8 cellular contexts compared by ENCODE assay signal in the genomic region with DNA sequence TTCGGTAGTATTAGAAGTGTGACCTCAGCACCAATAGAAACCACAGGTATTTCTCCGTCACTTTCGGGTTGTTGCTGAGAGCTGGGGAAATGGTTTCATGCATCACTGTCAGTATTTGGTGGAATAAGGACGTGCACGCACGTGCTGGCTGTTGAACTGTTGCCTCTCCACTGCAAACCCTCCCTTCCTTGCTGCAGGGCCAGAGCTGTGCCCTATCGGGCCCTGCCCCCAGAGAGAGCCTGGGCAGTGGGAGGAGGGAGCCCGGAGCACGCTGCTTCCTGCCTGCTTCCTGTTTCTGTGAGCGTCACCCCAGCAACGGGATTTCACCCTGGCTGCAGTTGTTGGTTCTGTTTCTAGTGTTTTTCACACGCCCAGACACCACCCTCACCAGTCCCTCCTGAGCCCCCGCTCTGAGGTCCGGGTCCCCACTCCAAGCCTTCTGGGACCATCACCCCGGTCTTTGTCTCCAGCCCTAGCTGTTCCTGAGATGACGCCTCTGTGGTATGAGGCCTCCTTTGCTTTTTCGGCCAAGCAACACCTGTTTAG. TPM values are rescaled to one million over a fixed set of nuclear protein-coding genes. Genes with fewer than 3 reads are reported as not detected.
DNase-seq lines count a peak whose midpoint lies in the region; ATAC-seq, FAIRE-seq and TF ChIP-seq lines count a peak whose summit lies in the region.

No MANE protein-coding gene starts in this region.

- CTCF ChIA-PET in activated B cell treated with CpG ODN at 0.5 μM for 24 hours (lab: Charles Lee), result interaction anchor here (2.0 to 9.1 kb wide), 6 partner anchors 13 to 100 kb away, joined by 5 to 216 read pairs (median 16); no protein-coding TSS in a partner anchor

- no peak overlapping the region for H3K4me3 ChIP-seq in liver (ENCODE audit: low read depth in 1 of 3, low read length in 3 of 3)

- no peaks in the 10 kb centered on the region for H3K9me3 ChIP-seq in liver (ENCODE audit: control insufficient read depth in 4 of 4, low read length in 3 of 4)

- TF ChIP-seq CTCF in activated B cell treated with CpG ODN at 0.5 μM for 24 hours (IDR thresholded peaks at IDR 0.05), result no peak
- peak; percentile 28 for TF ChIP-seq CTCF in liver (IDR thresholded peaks at IDR 0.05; ENCODE audit: low read depth, low read length, missing input control)

- peak overlapping the region; percentile 99 for H3K27ac Mint-ChIP-seq in activated B cell treated with CpG ODN at 0.5 μM for 24 hours
- H3K27ac Mint-ChIP-seq in central memory CD8-positive, alpha-beta T cell (ENCODE audit: low read depth), result peak overlapping the region; percentile 97

- H3K9ac ChIP-seq in liver (ENCODE audit: low read depth in 1 of 2, low read length in 2 of 2), result peak overlapping the region in 1 of 2 donors; percentile 36

- H3K4me3 Mint-ChIP-seq in activated B cell treated with CpG ODN at 0.5 μM for 24 hours, result peak overlapping the region; percentile 90
- H3K4me3 Mint-ChIP-seq in central memory CD8-positive, alpha-beta T cell, result peak overlapping the region; percentile 81

- no peaks in the 10 kb centered on the region for H3K27me3 ChIP-seq in liver (ENCODE audit: control insufficient read depth in 4 of 4, insufficient read depth in 4 of 4, low read length in 3 of 4)

- WGBS in liver, result 19% methylated on average over 17 of the region's 17 CpGs

- DNase-seq in GM12891 (ENCODE audit: insufficient read length, low spot score) (peak; percentile 43), NCI-H1092 (lab: John Stamatoyannopoulos, UW) (peak; percentile 38), activated B cell treated with CpG ODN at 0.5 μM for 24 hours (peak; percentile 80), NCI-H524 (lab: John Stamatoyannopoulos, UW) (no peak)
- peak; percentile 76 to 91 for DNase-seq in central memory CD8-positive, alpha-beta T cell (ENCODE audit: low spot score in 2 of 2)
- DNase-seq in stimulated activated CD4-positive, alpha-beta T cell treated with anti-CD3 and anti-CD28 coated beads, Interleukin-4, amount 100 ng/mL, for 4 hours, result peak; percentile 55 to 75

- TF ChIP-seq POLR2A in GM12891 (IDR thresholded peaks at IDR 0.05; ENCODE audit: low read depth, low read length), result no peak

- H3K36me3 ChIP-seq in liver (ENCODE audit: control insufficient read depth in 4 of 4, insufficient read depth in 3 of 4, low read depth in 1 of 4, low read length in 3 of 4), result no peaks in the 10 kb centered on the region

- H3K9me3 Mint-ChIP-seq in activated B cell treated with CpG ODN at 0.5 μM for 24 hours, result no peaks in the 10 kb centered on the region
- no peaks in the 10 kb centered on the region for H3K9me3 Mint-ChIP-seq in central memory CD8-positive, alpha-beta T cell

- peak; percentile 85 for ATAC-seq in HG02588 (IDR thresholded peaks at IDR 0.05; ENCODE audit: unreplicated experiment)
- ATAC-seq in activated B cell treated with CpG ODN at 0.5 μM for 24 hours (ENCODE audit: low read depth), result peak; percentile 77
- peak; percentile 64 for ATAC-seq in central memory CD8-positive, alpha-beta T cell (replicated peaks; ENCODE audit: extremely low read depth, poor library complexity, severe bottlenecking)

- POLR2A ChIA-PET in activated B cell treated with CpG ODN at 0.5 μM for 24 hours (lab: Charles Lee), result interaction anchor here (0.9 to 10.8 kb wide), 4 partner anchors 18 to 71 kb away, joined by 4 to 241 read pairs (median 4); no protein-coding TSS in a partner anchor

- intact Hi-C loops in activated B cell treated with CpG ODN at 0.5 μM for 24 hours (cut with micrococcal nuclease), result loop anchor here (5.0 to 10.0 kb wide), 5 partner anchors 230 to 612 kb away; a partner anchor contains a TSS

- peak overlapping the region; percentile 68 to 76 for H3K27ac ChIP-seq in liver (ENCODE audit: low read depth in 1 of 2, low read length in 2 of 2)

- FAIRE-seq in GM12891 (lab: Jason Lieb, UNC), result peak; percentile 96

- TF ChIP-seq RAD21 in liver (IDR thresholded peaks at IDR 0.05), result peak; percentile 51 to 68

- H3K27me3 Mint-ChIP-seq in activated B cell treated with CpG ODN at 0.5 μM for 24 hours, result no peaks in the 10 kb centered on the region
- H3K27me3 Mint-ChIP-seq in central memory CD8-positive, alpha-beta T cell, result no peaks in the 10 kb centered on the region

- peaks cover 8 to 44% (median 25%) of the 10 kb centered on the region in 4 donors for H3K4me1 ChIP-seq in liver (ENCODE audit: control insufficient read depth in 4 of 4, insufficient read depth in 4 of 4, low read length in 3 of 4)

- H3K36me3 Mint-ChIP-seq in activated B cell treated with CpG ODN at 0.5 μM for 24 hours (ENCODE audit: low read depth), result no peaks in the 10 kb centered on the region
- H3K36me3 Mint-ChIP-seq in central memory CD8-positive, alpha-beta T cell (ENCODE audit: insufficient read depth), result peaks cover 21% of the 10 kb centered on the region

- peaks cover 90% of the 10 kb centered on the region for H3K4me1 Mint-ChIP-seq in activated B cell treated with CpG ODN at 0.5 μM for 24 hours
- H3K4me1 Mint-ChIP-seq in central memory CD8-positive, alpha-beta T cell, result peaks cover 38% of the 10 kb centered on the region

TF ChIP-seq in GM12891, 5 proteins besides CTCF, POLR2A, EP300 and RAD21:
- TF ChIP-seq SPI1 (IDR thresholded peaks at IDR 0.05; ENCODE audit: low read depth, low read length), result peak; percentile 64; the same call in 1 of the 2 replicates
- TF ChIP-seq POLR2AphosphoS5 (IDR thresholded peaks at IDR 0.05; ENCODE audit: low read depth, low read length), result no peak

TF ChIP-seq in liver, 16 proteins besides CTCF, POLR2A, EP300 and RAD21:
- TF ChIP-seq, protein P1, sequence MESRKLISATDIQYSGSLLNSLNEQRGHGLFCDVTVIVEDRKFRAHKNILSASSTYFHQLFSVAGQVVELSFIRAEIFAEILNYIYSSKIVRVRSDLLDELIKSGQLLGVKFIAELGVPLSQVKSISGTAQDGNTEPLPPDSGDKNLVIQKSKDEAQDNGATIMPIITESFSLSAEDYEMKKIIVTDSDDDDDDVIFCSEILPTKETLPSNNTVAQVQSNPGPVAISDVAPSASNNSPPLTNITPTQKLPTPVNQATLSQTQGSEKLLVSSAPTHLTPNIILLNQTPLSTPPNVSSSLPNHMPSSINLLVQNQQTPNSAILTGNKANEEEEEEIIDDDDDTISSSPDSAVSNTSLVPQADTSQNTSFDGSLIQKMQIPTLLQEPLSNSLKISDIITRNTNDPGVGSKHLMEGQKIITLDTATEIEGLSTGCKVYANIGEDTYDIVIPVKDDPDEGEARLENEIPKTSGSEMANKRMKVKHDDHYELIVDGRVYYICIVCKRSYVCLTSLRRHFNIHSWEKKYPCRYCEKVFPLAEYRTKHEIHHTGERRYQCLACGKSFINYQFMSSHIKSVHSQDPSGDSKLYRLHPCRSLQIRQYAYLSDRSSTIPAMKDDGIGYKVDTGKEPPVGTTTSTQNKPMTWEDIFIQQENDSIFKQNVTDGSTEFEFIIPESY (IDR thresholded peaks at IDR 0.05), result peak; percentile 38
- peak; percentile 20 for TF ChIP-seq TAF1 (conservative IDR thresholded peaks at IDR 0.05)
- TF ChIP-seq, protein P2, sequence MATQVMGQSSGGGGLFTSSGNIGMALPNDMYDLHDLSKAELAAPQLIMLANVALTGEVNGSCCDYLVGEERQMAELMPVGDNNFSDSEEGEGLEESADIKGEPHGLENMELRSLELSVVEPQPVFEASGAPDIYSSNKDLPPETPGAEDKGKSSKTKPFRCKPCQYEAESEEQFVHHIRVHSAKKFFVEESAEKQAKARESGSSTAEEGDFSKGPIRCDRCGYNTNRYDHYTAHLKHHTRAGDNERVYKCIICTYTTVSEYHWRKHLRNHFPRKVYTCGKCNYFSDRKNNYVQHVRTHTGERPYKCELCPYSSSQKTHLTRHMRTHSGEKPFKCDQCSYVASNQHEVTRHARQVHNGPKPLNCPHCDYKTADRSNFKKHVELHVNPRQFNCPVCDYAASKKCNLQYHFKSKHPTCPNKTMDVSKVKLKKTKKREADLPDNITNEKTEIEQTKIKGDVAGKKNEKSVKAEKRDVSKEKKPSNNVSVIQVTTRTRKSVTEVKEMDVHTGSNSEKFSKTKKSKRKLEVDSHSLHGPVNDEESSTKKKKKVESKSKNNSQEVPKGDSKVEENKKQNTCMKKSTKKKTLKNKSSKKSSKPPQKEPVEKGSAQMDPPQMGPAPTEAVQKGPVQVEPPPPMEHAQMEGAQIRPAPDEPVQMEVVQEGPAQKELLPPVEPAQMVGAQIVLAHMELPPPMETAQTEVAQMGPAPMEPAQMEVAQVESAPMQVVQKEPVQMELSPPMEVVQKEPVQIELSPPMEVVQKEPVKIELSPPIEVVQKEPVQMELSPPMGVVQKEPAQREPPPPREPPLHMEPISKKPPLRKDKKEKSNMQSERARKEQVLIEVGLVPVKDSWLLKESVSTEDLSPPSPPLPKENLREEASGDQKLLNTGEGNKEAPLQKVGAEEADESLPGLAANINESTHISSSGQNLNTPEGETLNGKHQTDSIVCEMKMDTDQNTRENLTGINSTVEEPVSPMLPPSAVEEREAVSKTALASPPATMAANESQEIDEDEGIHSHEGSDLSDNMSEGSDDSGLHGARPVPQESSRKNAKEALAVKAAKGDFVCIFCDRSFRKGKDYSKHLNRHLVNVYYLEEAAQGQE (IDR thresholded peaks at IDR 0.05), result no peak
- TF ChIP-seq, protein P3, sequence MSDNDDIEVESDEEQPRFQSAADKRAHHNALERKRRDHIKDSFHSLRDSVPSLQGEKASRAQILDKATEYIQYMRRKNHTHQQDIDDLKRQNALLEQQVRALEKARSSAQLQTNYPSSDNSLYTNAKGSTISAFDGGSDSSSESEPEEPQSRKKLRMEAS (IDR thresholded peaks at IDR 0.05), result peak; percentile 100
- TF ChIP-seq YY1 (IDR thresholded peaks at IDR 0.05), result peak; percentile 61
- peak in 1 of 2 donors; percentile 3 for TF ChIP-seq JUND (IDR thresholded peaks at IDR 0.05)
- peak; percentile 63 to 64 for TF ChIP-seq HNF4A (conservative IDR thresholded peaks at IDR 0.05)
- TF ChIP-seq GABPA (IDR thresholded peaks at IDR 0.05 in 1 of 2, conservative IDR thresholded peaks at IDR 0.05 in 1 of 2), result peak in 1 of 2 donors; percentile 77
- TF ChIP-seq NR2F2 (IDR thresholded peaks at IDR 0.05), result peak; percentile 76
- peak; percentile 74 for TF ChIP-seq SP1 (IDR thresholded peaks at IDR 0.05)
- peak; percentile 27 for TF ChIP-seq HNF4G (IDR thresholded peaks at IDR 0.05)
- no peak for TF ChIP-seq FOXA2 (IDR thresholded peaks at IDR 0.05)
- TF ChIP-seq EGR1 (IDR thresholded peaks at IDR 0.05; ENCODE audit: low read depth in 2 of 2), result peak in 1 of 2 donors; percentile 57
- peak; percentile 96 to 97 for TF ChIP-seq RXRA (IDR thresholded peaks at IDR 0.05)
- no peak for TF ChIP-seq FOXA1 (IDR thresholded peaks at IDR 0.05)
- TF ChIP-seq, protein P4, sequence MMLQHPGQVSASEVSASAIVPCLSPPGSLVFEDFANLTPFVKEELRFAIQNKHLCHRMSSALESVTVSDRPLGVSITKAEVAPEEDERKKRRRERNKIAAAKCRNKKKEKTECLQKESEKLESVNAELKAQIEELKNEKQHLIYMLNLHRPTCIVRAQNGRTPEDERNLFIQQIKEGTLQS (IDR thresholded peaks at IDR 0.05), result no peak
TF ChIP-seq in liver: peak in this region for 12.

RNA-seq across cellular contexts. Expression of a gene that starts 47.4 kb away (rescaled TPM):
- polyA plus RNA-seq in GM12891 (2012; ENCODE audit: low read depth, missing spikeins), result 37.0 TPM
- total RNA-seq in activated B cell treated with CpG ODN at 0.5 μM for 24 hours (114 and 134 TPM in 2 replicates), liver (10 to 100 TPM; 13.3 to 56.1 TPM)
- polyA plus RNA-seq in liver, result 10 to 100 TPM; 26.6 to 51.6 TPM

Comparison
In these comparisons a context has a peak if more than half of its experiments do, and no peak if none do; other contexts are left out.
1. DNase-seq: peak in GM12891 (single experiment), NCI-H1092 (single experiment), activated B cell treated with CpG ODN at 0.5 μM for 24 hours (single experiment), central memory CD8-positive, alpha-beta T cell (2 of 2) and stimulated activated CD4-positive, alpha-beta T cell treated with anti-CD3 and anti-CD28 coated beads, Interleukin-4, amount 100 ng/mL, for 4 hours (2 of 2); none in NCI-H524 (0 of 2).
2. Peak in every context shown above with its lines, with median percentiles within 50 percentile points of each other: ATAC-seq.